ENCODE assay signal across 9 cellular contexts in genomic region chr17:75846701-75847594, GRCh38. TPM values are rescaled to one million over a fixed set of nuclear protein-coding genes. Genes with fewer than 3 reads are reported as not detected.
DNase-seq lines count a peak whose midpoint lies in the region; ATAC-seq and TF ChIP-seq lines count a peak whose summit lies in the region.
"Had no signal": no experiment of that assay in that cellular context is flagged by ENCODE, and none has a peak within 500 bp of the region (broad histone marks: within the 10 kb centered on the region; RNA-seq: fewer than 3 reads in every experiment).

No MANE protein-coding gene starts in this region.

- TF ChIP-seq CTCF in left lung (IDR thresholded peaks at IDR 0.05) (no peak), uterus (IDR thresholded peaks at IDR 0.05) (no peak)

- ATAC-seq in Right ventricle myocardium superior (ENCODE audit: poor library complexity): no peak
- no peak for ATAC-seq in left lung

- H3K27me3 ChIP-seq in left lung: no peaks in the 10 kb centered on the region
- no peaks in the 10 kb centered on the region for H3K27me3 ChIP-seq in uterus

- intact Hi-C loops in Right ventricle myocardium superior (cut with DNase I): no loop called here
- intact Hi-C loops in cardiac septum (cut with DNase I): no loop called here
- intact Hi-C loops in left lung (cut with DNase I): no loop called here
- intact Hi-C loops in uterus (cut with DNase I; ENCODE audit: low total_unique reads): loop anchor here (10.0 kb wide), 1 partner anchor 48 kb away; the partner anchor contains the start of gene TRIM65

- peak; percentile 30 for DNase-seq in Right ventricle myocardium superior
- no peak for DNase-seq in cardiac septum (ENCODE audit: low spot score)
- peak in 1 of 2 donors; percentile 67 for DNase-seq in left lung
- no peak for DNase-seq in uterus
- DNase-seq in T-helper 1 cell: no peak
- no peak for DNase-seq in cortex of kidney (lab: John Stamatoyannopoulos, UW)
- DNase-seq: GM23248; NCI-H226; stimulated activated CD8-positive, alpha-beta memory T cell treated with anti-CD3 and anti-CD28 coated beads, Interleukin-4, amount 100 ng/mL, for 48 hours had no signal

- H3K4me3 ChIP-seq in left lung: no peak overlapping the region
- no peak overlapping the region for H3K4me3 ChIP-seq in uterus
- H3K4me3 ChIP-seq: GM23248 had no signal

- peaks cover 2 to 71% of the 10 kb centered on the region in 2 donors for H3K36me3 ChIP-seq in left lung
- H3K36me3 ChIP-seq in uterus: no peaks in the 10 kb centered on the region

- H3K4me1 ChIP-seq in left lung (peaks cover 31 to 83% of the 10 kb centered on the region in 2 donors), uterus (peaks cover 4 to 14% of the 10 kb centered on the region in 2 donors)

- H3K27ac ChIP-seq in left lung: peak overlapping the region; percentile 87 to 93
- H3K27ac ChIP-seq in uterus: peak overlapping the region; percentile 44 to 47
- H3K27ac ChIP-seq: GM23248 had no signal

- TF ChIP-seq POLR2A in uterus (IDR thresholded peaks at IDR 0.05): no peak

- H3K9me3 ChIP-seq in left lung: no peaks in the 10 kb centered on the region
- H3K9me3 ChIP-seq in uterus: no peaks in the 10 kb centered on the region

RNA-seq across cellular contexts. Expression of gene UNC13D, which starts 2.7 kb away (rescaled TPM):
- total RNA-seq in Right ventricle myocardium superior (10.6 TPM), cardiac septum (7.9 TPM), left lung (10 to 100 TPM; 60.5 to 91.4 TPM), uterus (10 to 100 TPM in 2 of 4 donors, 1 to 10 TPM in 2; 1.2 to 32.7 (median 11.8) TPM)

RNA-seq across cellular contexts. Expression of gene WBP2, which starts 8.2 kb away (rescaled TPM):
- total RNA-seq in Right ventricle myocardium superior (145 TPM), cardiac septum (129 TPM), left lung (100 to 1,000 TPM; 119 to 132 TPM), uterus (100 to 1,000 TPM in 1 of 4 donors, 10 to 100 TPM in 3; 19.7 to 115 (median 34.5) TPM)

RNA-seq across cellular contexts. Expression of gene TRIM47, which starts 31.4 kb away (rescaled TPM):
- total RNA-seq in Right ventricle myocardium superior (33.4 TPM), cardiac septum (39.5 TPM), left lung (10 to 100 TPM; 43.0 to 63.8 TPM), uterus (10 to 100 TPM in 3 of 4 donors, 1 to 10 TPM in 1; 6.8 to 70.1 (median 19.0) TPM)

RNA-seq across cellular contexts. Expression of gene TRIM65, which starts 49.8 kb away (rescaled TPM):
- total RNA-seq in Right ventricle myocardium superior (9.1 TPM), cardiac septum (12.1 TPM), left lung (10 to 100 TPM; 26.3 to 35.1 TPM), uterus (10 to 100 TPM; 20.0 to 36.9 (median 30.1) TPM)

RNA-seq across cellular contexts. Expression of gene MRPL38, which starts 57.7 kb away (rescaled TPM):
- total RNA-seq in Right ventricle myocardium superior (113 TPM), cardiac septum (76.3 TPM), left lung (10 to 100 TPM; 80.5 to 81.8 TPM), uterus (10 to 100 TPM; 32.3 to 99.8 (median 47.8) TPM)
